22 cellular contexts compared by ENCODE assay signal in genomic region chr2:144052103-144052502, GRCh38.
A peak's percentile ranks its signal among the peaks of the same experiment; 100 is the strongest.
DNase-seq lines count a peak whose midpoint lies in the region; ATAC-seq and TF ChIP-seq lines count a peak whose summit lies in the region.
"Had no signal": no experiment of that assay in that cellular context is flagged by ENCODE, and none has a peak within 500 bp of the region (broad histone marks: within the 10 kb centered on the region; RNA-seq: fewer than 3 reads in every experiment).

No MANE protein-coding gene starts in this region.

- intact Hi-C loops in Right ventricle myocardium inferior (cut with DNase I) (no loop called here), left ventricle myocardium inferior (cut with micrococcal nuclease) (no loop called here), transverse colon (cut with DNase I; ENCODE audit: low total_unique reads) (no loop called here)

- H3K36me3 Mint-ChIP-seq in stimulated activated naive B cell treated with anti-CD40 and anti-IgM and Interleukin-4, amounts not matched to agents 10 μg/mL and 1 μg/mL and 100 μg/mL, for 72 hours, result peaks cover 3 to 7% of the 10 kb centered on the region in 2 donors
- H3K36me3 Mint-ChIP-seq: CD14-positive monocyte had no signal

- no peak for TF ChIP-seq POLR2A in transverse colon (IDR thresholded peaks at IDR 0.05)

- H3K4me3 Mint-ChIP-seq in stimulated activated naive B cell treated with anti-CD40 and anti-IgM and Interleukin-4, amounts not matched to agents 10 μg/mL and 1 μg/mL and 100 μg/mL, for 72 hours, result no peak overlapping the region
- H3K4me3 Mint-ChIP-seq: CD14-positive monocyte; CD4-positive, alpha-beta T cell; CD8-positive, alpha-beta memory T cell; GM23338; H9 had no signal

- H3K4me1 ChIP-seq in left ventricle myocardium inferior (peaks cover 13% of the 10 kb centered on the region), transverse colon (no peaks in the 10 kb centered on the region)
- H3K4me1 ChIP-seq: BE2C had no signal

- no peaks in the 10 kb centered on the region for H3K27me3 Mint-ChIP-seq in stimulated activated naive B cell treated with anti-CD40 and anti-IgM and Interleukin-4, amounts not matched to agents 10 μg/mL and 1 μg/mL and 100 μg/mL, for 72 hours
- H3K27me3 Mint-ChIP-seq: CD4-positive, alpha-beta T cell; CD8-positive, alpha-beta memory T cell had no signal

- no peaks in the 10 kb centered on the region for H3K4me1 Mint-ChIP-seq in stimulated activated naive B cell treated with anti-CD40 and anti-IgM and Interleukin-4, amounts not matched to agents 10 μg/mL and 1 μg/mL and 100 μg/mL, for 72 hours
- H3K4me1 Mint-ChIP-seq: CD14-positive monocyte; CD8-positive, alpha-beta memory T cell; GM23338; H9 had no signal

- no peaks in the 10 kb centered on the region for H3K9me3 ChIP-seq in left ventricle myocardium inferior (replicated peaks)
- no peaks in the 10 kb centered on the region for H3K9me3 ChIP-seq in transverse colon
- H3K9me3 ChIP-seq: BE2C; BLaER1 treated with 17β-estradiol and CSF1 and Interleukin-3, amounts not matched to agents 10 nM and 100 nM had no signal

- DNase-seq in Right ventricle myocardium inferior (ENCODE audit: missing footprints), result no peak
- no peak for DNase-seq in left ventricle myocardium inferior
- DNase-seq in amniotic epithelial cell (ENCODE audit: low read depth), result peak; percentile 50
- peak; percentile 4 for DNase-seq in fibroblast of pulmonary artery (ENCODE audit: low read depth)
- DNase-seq in foreskin fibroblast, result peak; percentile 3 to 21
- DNase-seq in transverse colon, result no peak
- no peak for DNase-seq in T-helper 1 cell
- no peak for DNase-seq in stimulated activated naive B cell treated with anti-CD40 and anti-IgM and Interleukin-4, amounts not matched to agents 10 μg/mL and 1 μg/mL and 100 μg/mL, for 72 hours
- DNase-seq: AML-193; BE2C; CD4-positive, alpha-beta T cell; CD8-positive, alpha-beta memory T cell; DMS 273 treated with DMSO at 0.1 percent for 48 hours; DMS79; EL; GDM1; H9 had no signal

- H3K36me3 ChIP-seq in left ventricle myocardium inferior (no peaks in the 10 kb centered on the region), transverse colon (no peaks in the 10 kb centered on the region)
- H3K36me3 ChIP-seq: BE2C; BLaER1 treated with 17β-estradiol and CSF1 and Interleukin-3, amounts not matched to agents 10 nM and 100 nM had no signal

- H3K27ac Mint-ChIP-seq in stimulated activated naive B cell treated with anti-CD40 and anti-IgM and Interleukin-4, amounts not matched to agents 10 μg/mL and 1 μg/mL and 100 μg/mL, for 72 hours, result no peak overlapping the region
- H3K27ac Mint-ChIP-seq: CD14-positive monocyte; CD4-positive, alpha-beta T cell; CD8-positive, alpha-beta memory T cell; GM23338 had no signal

- H3K27me3 ChIP-seq in left ventricle myocardium inferior (ENCODE audit: low read depth), result no peaks in the 10 kb centered on the region
- H3K27me3 ChIP-seq in transverse colon, result no peaks in the 10 kb centered on the region
- H3K27me3 ChIP-seq: BE2C; BLaER1 treated with 17β-estradiol and CSF1 and Interleukin-3, amounts not matched to agents 10 nM and 100 nM had no signal

- peak; percentile 51 for ATAC-seq in Right ventricle myocardium inferior
- no peak for ATAC-seq in stimulated activated naive B cell treated with anti-CD40 and anti-IgM and Interleukin-4, amounts not matched to agents 10 μg/mL and 1 μg/mL and 100 μg/mL, for 72 hours (replicated peaks)
- ATAC-seq: GM23338, HCT116 had no signal

- H3K9me3 Mint-ChIP-seq in stimulated activated naive B cell treated with anti-CD40 and anti-IgM and Interleukin-4, amounts not matched to agents 10 μg/mL and 1 μg/mL and 100 μg/mL, for 72 hours, result no peaks in the 10 kb centered on the region
- H3K9me3 Mint-ChIP-seq: CD4-positive, alpha-beta T cell; CD8-positive, alpha-beta memory T cell; GM23338; H9 had no signal

- WGBS in transverse colon (ENCODE audit: low coverage in 1 of 2), 2 donors, result 91 to 94% methylated on average over 3 of the region's 3 CpGs

- H3K4me3 ChIP-seq in left ventricle myocardium inferior (no peak overlapping the region), fibroblast of pulmonary artery (replicated peaks; ENCODE audit: low read depth, low read length) (no peak overlapping the region), foreskin fibroblast (ENCODE audit: low read depth in 1 of 2, low read length in 2 of 2) (no peak overlapping the region), transverse colon (no peak overlapping the region)
- H3K4me3 ChIP-seq: BLaER1 treated with 17β-estradiol and CSF1 and Interleukin-3, amounts not matched to agents 10 nM and 100 nM; GM23338 had no signal

- H3K27ac ChIP-seq in left ventricle myocardium inferior (replicated peaks) (no peak overlapping the region), transverse colon (no peak overlapping the region)
- H3K27ac ChIP-seq: 22Rv1; BLaER1 treated with 17β-estradiol and CSF1 and Interleukin-3, amounts not matched to agents 10 nM and 100 nM had no signal

- TF ChIP-seq EP300 in transverse colon (IDR thresholded peaks at IDR 0.05; ENCODE audit: low read depth), result no peak

- TF ChIP-seq CTCF in left ventricle myocardium inferior (IDR thresholded peaks at IDR 0.05; ENCODE audit: borderline replicate concordance), result no peak
- no peak for TF ChIP-seq CTCF in fibroblast of pulmonary artery (IDR thresholded peaks at IDR 0.05; ENCODE audit: low read length, missing control alignments)
- TF ChIP-seq CTCF in foreskin fibroblast (IDR thresholded peaks at IDR 0.05; ENCODE audit: low read depth, low read length), result no peak
- TF ChIP-seq CTCF in transverse colon (IDR thresholded peaks at IDR 0.05), result no peak

- in situ Hi-C loops in transverse colon (cut with MboI; ENCODE audit: low pct_ligation_motif_present in 1 of 4, low pct_unique_long_range_greater_than_20kb in 1 of 4, low sequenced_read_pairs in 3 of 4), result no loop called here

Comparison
In these comparisons a context has a peak if more than half of its experiments do, and no peak if none do; other contexts are left out.
1. DNase-seq: peak in amniotic epithelial cell (single experiment), fibroblast of pulmonary artery (single experiment) and foreskin fibroblast (2 of 2); none in Right ventricle myocardium inferior (single experiment), left ventricle myocardium inferior (single experiment), transverse colon (single experiment), T-helper 1 cell (0 of 5) and stimulated activated naive B cell treated with anti-CD40 and anti-IgM and Interleukin-4, amounts not matched to agents 10 μg/mL and 1 μg/mL and 100 μg/mL, for 72 hours (single experiment).